ENCODE assay signal across 35 cellular contexts in genomic region chr11:133964356-133964755, GRCh38. TPM values are rescaled to one million over a fixed set of nuclear protein-coding genes. Genes with fewer than 3 reads are reported as not detected.
"Had no signal": no experiment of that assay in that cellular context is flagged by ENCODE, and none has a peak within 500 bp of the region (broad histone marks: within the 10 kb centered on the region; RNA-seq: fewer than 3 reads in every experiment).

No MANE protein-coding gene starts in this region.

- H3K27me3 ChIP-seq: ascending aorta, MG63 had no signal

- H3K4me1 Mint-ChIP-seq: activated B cell treated with CpG ODN at 0.5 μM for 24 hours had no signal

- H3K27ac Mint-ChIP-seq: activated B cell treated with CpG ODN at 0.5 μM for 24 hours; activated CD4-positive, alpha-beta memory T cell treated with anti-CD3 and anti-CD28 coated beads for 36 hours; activated naive CD8-positive, alpha-beta T cell treated with anti-CD3 and anti-CD28 coated beads, Interleukin-2, amount 10 ng/mL, durations not matched to agents 7 days and 5 days; activated T-helper 1 cell treated with anti-CD3 and anti-CD28 coated beads, Interleukin-12 subunit alpha, Interleukin-12 subunit beta, Interleukin-2, Interleukin-4 antibody, amounts not matched to agents 30 ng/mL and 10 ng/mL and 1 ng/mL, durations not matched to agents 14 hours and 24 hours and 36 hours had no signal

- H3K4me3 ChIP-seq: ascending aorta, breast epithelium, MG63, PC-9 had no signal

- H3K9me3 ChIP-seq: ascending aorta, breast epithelium, MG63 had no signal

- H3K36me3 Mint-ChIP-seq: activated CD4-positive, alpha-beta memory T cell treated with anti-CD3 and anti-CD28 coated beads for 36 hours; activated naive CD8-positive, alpha-beta T cell treated with anti-CD3 and anti-CD28 coated beads, Interleukin-2, amount 10 ng/mL, durations not matched to agents 7 days and 5 days had no signal

- H3K9me3 Mint-ChIP-seq: activated B cell treated with CpG ODN at 0.5 μM for 24 hours; activated CD4-positive, alpha-beta memory T cell treated with anti-CD3 and anti-CD28 coated beads for 36 hours; activated naive CD8-positive, alpha-beta T cell treated with anti-CD3 and anti-CD28 coated beads, Interleukin-2, amount 10 ng/mL, durations not matched to agents 7 days and 5 days; activated T-cell treated with anti-CD3 and anti-CD28 coated beads, Interleukin-2, amount 50 U/mL, for 4 hours; activated T-helper 1 cell treated with anti-CD3 and anti-CD28 coated beads, Interleukin-12 subunit alpha, Interleukin-12 subunit beta, Interleukin-2, Interleukin-4 antibody, amounts not matched to agents 30 ng/mL and 10 ng/mL and 1 ng/mL, durations not matched to agents 14 hours and 24 hours and 36 hours had no signal

- H3K36me3 ChIP-seq: ascending aorta, breast epithelium, MG63 had no signal

- ATAC-seq: activated T-cell treated with anti-CD3 and anti-CD28 coated beads, Interleukin-2, amount 50 U/mL, for 4 hours had no signal

- H3K4me1 ChIP-seq: breast epithelium had no signal

- H3K4me3 Mint-ChIP-seq: activated B cell treated with CpG ODN at 0.5 μM for 24 hours; activated CD4-positive, alpha-beta memory T cell treated with anti-CD3 and anti-CD28 coated beads for 36 hours; activated naive CD8-positive, alpha-beta T cell treated with anti-CD3 and anti-CD28 coated beads, Interleukin-2, amount 10 ng/mL, durations not matched to agents 7 days and 5 days; activated T-cell treated with anti-CD3 and anti-CD28 coated beads, Interleukin-2, amount 50 U/mL, for 4 hours; activated T-helper 1 cell treated with anti-CD3 and anti-CD28 coated beads, Interleukin-12 subunit alpha, Interleukin-12 subunit beta, Interleukin-2, Interleukin-4 antibody, amounts not matched to agents 30 ng/mL and 10 ng/mL and 1 ng/mL, durations not matched to agents 14 hours and 24 hours and 36 hours had no signal

- H3K27ac ChIP-seq: PC-9, RWPE1, VCaP had no signal

- DNase-seq: activated B cell treated with CpG ODN at 0.5 μM for 24 hours; activated CD4-positive, alpha-beta memory T cell treated with anti-CD3 and anti-CD28 coated beads for 36 hours; activated CD4-positive, alpha-beta T cell treated with anti-CD3 and anti-CD28 coated beads for 4 hours; activated CD4-positive, alpha-beta T cell treated with anti-CD3 and anti-CD28 coated beads, Interleukin-2, amount 50 U/mL, for 1 hour; activated CD4-positive, CD25-positive, alpha-beta regulatory T cell treated with anti-CD3 and anti-CD28 coated beads, Interleukin-2, amount 50 U/mL, for 72 hours; activated CD8-positive, alpha-beta memory T cell treated with anti-CD3 and anti-CD28 coated beads, Interleukin-2, amount 50 U/mL, for 4 hours; activated effector memory CD4-positive, alpha-beta T cell treated with Interleukin-2 at 50 U/mL for 16 hours; activated naive CD4-positive, alpha-beta T cell treated with anti-CD3 and anti-CD28 coated beads, Interleukin-2, amount 50 U/mL, for 16 hours; activated naive CD8-positive, alpha-beta T cell treated with anti-CD3 and anti-CD28 coated beads, Interleukin-2, amount 10 ng/mL, durations not matched to agents 7 days and 5 days; activated T-cell treated with anti-CD3 and anti-CD28 coated beads for 4 hours; activated T-cell treated with anti-CD3 and anti-CD28 coated beads, Interleukin-2, amount 50 U/mL, for 4 hours; Kasumi-1; KG1; MG63; NCI-H1048; NCI-H1105 treated with DMSO at 0.1 percent for 48 hours; NCI-H1436; NCI-H1694; NCI-H1930; NCI-H2081 treated with DMSO at 0.1 percent for 48 hours; NCI-H226; NCI-H446 treated with DMSO at 0.1 percent for 48 hours; NCI-H524 treated with DMSO at 0.1 percent for 48 hours; NK-92 treated with Interleukin-12 subunit alpha and Interleukin-12 subunit beta, amount 100 ng/mL, for 24 hours; PC-9; Right ventricle myocardium superior; SW 1271; T-helper 1 cell; T-helper 2 cell; T-helper 9 cell had no signal

RNA-seq across cellular contexts. Expression of gene IGSF9B, which starts 7.6 kb away (rescaled TPM):
- total RNA-seq: PC-9 had no signal
